25 cellular contexts compared by ENCODE assay signal in the genomic region with DNA sequence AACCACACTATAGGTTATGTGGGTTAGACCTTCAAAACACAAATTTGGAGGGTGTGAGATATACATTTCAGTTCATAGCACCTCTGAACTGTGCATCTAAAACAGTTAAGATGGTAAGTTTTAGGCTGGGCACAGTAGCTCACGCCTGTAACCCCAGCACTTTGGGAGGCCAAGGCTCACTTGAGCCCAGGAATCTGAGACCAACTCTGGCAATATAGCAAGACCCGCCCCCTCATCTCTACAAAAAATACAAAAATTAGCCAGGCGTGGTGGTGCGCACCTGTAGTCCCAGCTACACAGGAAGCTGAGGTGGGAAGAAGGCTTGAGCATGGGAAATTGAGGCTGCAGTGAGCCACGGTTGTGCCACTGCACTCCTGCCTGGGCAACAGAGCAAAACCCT.
"Had no signal": no experiment of that assay in that cellular context is flagged by ENCODE, and none has a peak within 500 bp of the region (broad histone marks: within the 10 kb centered on the region; RNA-seq: fewer than 3 reads in every experiment).

No MANE protein-coding gene starts in this region.

- H3K9me3 ChIP-seq: breast epithelium had no signal

- ATAC-seq: activated CD4-positive, alpha-beta T cell treated with anti-CD3 and anti-CD28 coated beads for 36 hours; activated T-helper 17 cell treated with anti-CD3 and anti-CD28 coated beads, Interleukin-2, amount 50 U/mL, for 72 hours; K562; PC-3; T-cell had no signal

- H3K4me1 ChIP-seq: breast epithelium had no signal

- H3K27me3 ChIP-seq: breast epithelium had no signal

- H3K36me3 ChIP-seq: breast epithelium had no signal

- DNase-seq: activated CD4-positive, alpha-beta memory T cell treated with anti-CD3 and anti-CD28 coated beads, Interleukin-2, amount 10 ng/mL, durations not matched to agents 7 days and 5 days; activated CD4-positive, alpha-beta T cell treated with anti-CD3 and anti-CD28 coated beads for 36 hours; activated CD4-positive, alpha-beta T cell treated with anti-CD3 and anti-CD28 coated beads, Interleukin-2, amount 50 U/mL, for 1 hour; activated naive CD4-positive, alpha-beta T cell treated with anti-CD3 and anti-CD28 coated beads, Interleukin-2, amount 50 U/mL, for 16 hours; activated naive CD8-positive, alpha-beta T cell treated with anti-CD3 and anti-CD28 coated beads, Interleukin-2, amount 10 ng/mL, durations not matched to agents 7 days and 5 days; activated T-cell treated with anti-CD3 and anti-CD28 coated beads for 4 hours; activated T-cell treated with anti-CD3 and anti-CD28 coated beads, Interleukin-2, amount 50 U/mL, for 48 hours; aorta; caudate nucleus; Karpas-422; MM.1S; NCI-H1105; NCI-H1436 treated with DMSO at 0.1 percent for 48 hours; NCI-H187; NCI-H2081; NCI-H510A treated with DMSO at 0.1 percent for 48 hours; NCI-H69; PC-3; SHP77 treated with DMSO at 0.1 percent for 48 hours; T-cell; T-helper 2 cell had no signal

- H3K4me3 ChIP-seq: breast epithelium, K562 had no signal

- H3K27ac ChIP-seq: breast epithelium, VCaP had no signal
